19 cellular contexts compared by ENCODE assay signal in the genomic region with DNA sequence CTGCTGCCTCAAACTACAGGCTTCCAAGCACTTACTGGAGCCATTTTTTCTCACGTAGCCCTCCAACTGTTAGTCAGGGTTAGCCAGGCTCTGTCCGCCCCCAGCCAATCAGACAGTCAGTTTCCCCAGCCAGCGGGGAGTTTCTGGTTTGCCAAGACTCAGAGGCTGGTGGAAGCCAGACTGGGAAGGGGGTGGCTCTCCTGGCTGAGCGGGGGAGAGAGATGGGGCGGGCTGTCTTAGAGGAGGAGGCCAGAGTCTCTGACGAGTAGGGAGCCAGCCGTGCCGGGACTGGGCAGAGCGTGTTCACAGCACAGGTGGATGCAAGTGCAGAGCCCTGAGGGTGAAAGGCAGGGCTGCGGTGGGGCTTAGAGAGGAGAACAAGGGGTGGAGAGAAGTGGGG. TPM values are rescaled to one million over a fixed set of nuclear protein-coding genes. Genes with fewer than 3 reads are reported as not detected.
DNase-seq lines count a peak whose midpoint lies in the region; ATAC-seq and TF ChIP-seq lines count a peak whose summit lies in the region.
"Had no signal": no experiment of that assay in that cellular context is flagged by ENCODE, and none has a peak within 500 bp of the region (broad histone marks: within the 10 kb centered on the region; RNA-seq: fewer than 3 reads in every experiment).

No MANE protein-coding gene starts in this region.

- POLR2A ChIA-PET in PC-3 (lab: Charles Lee; ENCODE audit: unreplicated experiment), result no interaction called here

- H3K4me1 ChIP-seq in PC-3 (ENCODE audit: insufficient read depth, low read length) (no peaks in the 10 kb centered on the region), endodermal cell (ENCODE audit: control insufficient read depth, insufficient read depth, low read length) (no peaks in the 10 kb centered on the region)

- H3K9me3 Mint-ChIP-seq in endodermal cell (no peaks in the 10 kb centered on the region), nephron (no peaks in the 10 kb centered on the region)
- no peaks in the 10 kb centered on the region for H3K9me3 Mint-ChIP-seq in activated naive CD4-positive, alpha-beta T cell treated with anti-CD3 and anti-CD28 coated beads, Interleukin-2, amount 10 ng/mL, durations not matched to agents 7 days and 5 days

- peaks cover 21% of the 10 kb centered on the region for H3K27me3 Mint-ChIP-seq in endodermal cell (ENCODE audit: insufficient read depth)
- peaks cover 4% of the 10 kb centered on the region for H3K27me3 Mint-ChIP-seq in nephron (ENCODE audit: low read depth)
- H3K27me3 Mint-ChIP-seq in activated naive CD4-positive, alpha-beta T cell treated with anti-CD3 and anti-CD28 coated beads, Interleukin-2, amount 10 ng/mL, durations not matched to agents 7 days and 5 days, result peaks cover 56% of the 10 kb centered on the region

- H3K4me3 ChIP-seq in PC-3 (ENCODE audit: low read length), result no peak overlapping the region
- no peak overlapping the region for H3K4me3 ChIP-seq in endodermal cell (ENCODE audit: low read length)

- H3K4me1 Mint-ChIP-seq in endodermal cell (no peaks in the 10 kb centered on the region), nephron (peaks cover 22% of the 10 kb centered on the region)
- peaks cover 6% of the 10 kb centered on the region for H3K4me1 Mint-ChIP-seq in activated naive CD4-positive, alpha-beta T cell treated with anti-CD3 and anti-CD28 coated beads, Interleukin-2, amount 10 ng/mL, durations not matched to agents 7 days and 5 days

- H3K9me2 ChIP-seq in PC-3 (replicated peaks; ENCODE audit: low read length), result no peaks in the 10 kb centered on the region

- H3K27ac ChIP-seq in PC-3 (ENCODE audit: low read length), result no peak overlapping the region
- H3K27ac ChIP-seq in endodermal cell (ENCODE audit: low read depth, low read length), result no peak overlapping the region
- H3K27ac ChIP-seq: neutrophil had no signal

- H3K36me3 ChIP-seq in PC-3 (ENCODE audit: low read depth, low read length) (no peaks in the 10 kb centered on the region), endodermal cell (ENCODE audit: control insufficient read depth, insufficient read depth, low read length) (no peaks in the 10 kb centered on the region)
- H3K36me3 ChIP-seq: neutrophil had no signal

- no peaks in the 10 kb centered on the region for H3K9me3 ChIP-seq in PC-3 (ENCODE audit: low read length)
- no peaks in the 10 kb centered on the region for H3K9me3 ChIP-seq in endodermal cell (ENCODE audit: control insufficient read depth, low read length)
- H3K9me3 ChIP-seq: neutrophil had no signal

- intact Hi-C loops in PC-3 (cut with micrococcal nuclease), result no loop called here

- H3K9ac ChIP-seq in PC-3 (ENCODE audit: low read length), result no peak overlapping the region
- H3K9ac ChIP-seq in endodermal cell (ENCODE audit: extremely low read depth, low read length, poor library complexity, severe bottlenecking), result no peak overlapping the region

- no peaks in the 10 kb centered on the region for H3K36me3 Mint-ChIP-seq in endodermal cell (ENCODE audit: low read depth)
- H3K36me3 Mint-ChIP-seq in nephron (ENCODE audit: low read depth), result no peaks in the 10 kb centered on the region
- no peaks in the 10 kb centered on the region for H3K36me3 Mint-ChIP-seq in activated naive CD4-positive, alpha-beta T cell treated with anti-CD3 and anti-CD28 coated beads, Interleukin-2, amount 10 ng/mL, durations not matched to agents 7 days and 5 days
- H3K36me3 Mint-ChIP-seq: activated naive CD8-positive, alpha-beta T cell treated with anti-CD3 and anti-CD28 coated beads for 36 hours had no signal

- DNase-seq in D341Med (ENCODE audit: low spot score) (peak; percentile 32), PC-3 (no peak), endodermal cell (peak; percentile 59), SW480 (ENCODE audit: low spot score) (no peak), HT-29 (ENCODE audit: low spot score) (no peak)
- no peak for DNase-seq in activated naive CD4-positive, alpha-beta T cell treated with anti-CD3 and anti-CD28 coated beads, Interleukin-2, amount 10 ng/mL, durations not matched to agents 7 days and 5 days
- DNase-seq: activated CD4-positive, alpha-beta T cell treated with anti-CD3 and anti-CD28 coated beads, Interleukin-2, amount 50 U/mL, for 1 hour; activated naive CD8-positive, alpha-beta T cell treated with anti-CD3 and anti-CD28 coated beads for 36 hours; activated T-cell treated with anti-CD3 and anti-CD28 coated beads, Interleukin-2, amount 50 U/mL, for 4 hours; COR-L47; NCI-H2029 treated with DMSO at 0.1 percent for 48 hours; NCI-H69; OCI-M1; stimulated activated CD4-positive, alpha-beta T cell treated with anti-CD3 and anti-CD28 coated beads, Interleukin-2, amount 100 ng/mL, for 48 hours; substantia nigra had no signal

- no peaks in the 10 kb centered on the region for H4K20me1 ChIP-seq in PC-3 (ENCODE audit: low read length)

- peak; percentile 14 for ATAC-seq in PC-3
- ATAC-seq in GM18873 (IDR thresholded peaks at IDR 0.05; ENCODE audit: low FRiP score, unreplicated experiment), result no peak
- ATAC-seq: activated T-cell treated with anti-CD3 and anti-CD28 coated beads, Interleukin-2, amount 50 U/mL, for 4 hours had no signal

- H3K27ac Mint-ChIP-seq in endodermal cell (no peak overlapping the region), nephron (peak overlapping the region in 2 of 3 experiments; percentile 35 to 82)
- H3K27ac Mint-ChIP-seq in activated naive CD4-positive, alpha-beta T cell treated with anti-CD3 and anti-CD28 coated beads, Interleukin-2, amount 10 ng/mL, durations not matched to agents 7 days and 5 days, result no peak overlapping the region
- H3K27ac Mint-ChIP-seq: activated naive CD8-positive, alpha-beta T cell treated with anti-CD3 and anti-CD28 coated beads for 36 hours had no signal

- H3K27me3 ChIP-seq in PC-3 (ENCODE audit: low read length), result no peaks in the 10 kb centered on the region
- H3K27me3 ChIP-seq in endodermal cell (ENCODE audit: control insufficient read depth, insufficient read depth, low read length, poor library complexity, severe bottlenecking), result peaks cover 17% of the 10 kb centered on the region

- 79 to 87% methylated on average over 7 to 10 of the region's 10 CpGs for WGBS in endodermal cell (ENCODE audit: insufficient coverage in 1 of 2, insufficient read length in 1 of 2), 2 experiments

- no peaks in the 10 kb centered on the region for H3F3A ChIP-seq in PC-3 (ENCODE audit: low read length, unreplicated experiment)

- H3K4me3 Mint-ChIP-seq in endodermal cell (no peak overlapping the region), nephron (no peak overlapping the region)
- no peak overlapping the region for H3K4me3 Mint-ChIP-seq in activated naive CD4-positive, alpha-beta T cell treated with anti-CD3 and anti-CD28 coated beads, Interleukin-2, amount 10 ng/mL, durations not matched to agents 7 days and 5 days
- H3K4me3 Mint-ChIP-seq: activated naive CD8-positive, alpha-beta T cell treated with anti-CD3 and anti-CD28 coated beads for 36 hours; activated T-cell treated with anti-CD3 and anti-CD28 coated beads, Interleukin-2, amount 50 U/mL, for 4 hours had no signal

- CTCF ChIA-PET in PC-3 (lab: Charles Lee), result no interaction called here
- CTCF ChIA-PET in activated naive CD4-positive, alpha-beta T cell treated with anti-CD3 and anti-CD28 coated beads, Interleukin-2, amount 10 ng/mL, durations not matched to agents 7 days and 5 days (lab: Charles Lee), result no interaction called here

- no TSS peak for BruUV-seq in PC-3 (replicated peaks; lab: Mats Ljungman, UMichigan)

- no peak for TF ChIP-seq CTCF in PC-3 (conservative IDR thresholded peaks at IDR 0.05; ENCODE audit: low read depth, low read length)
- TF ChIP-seq CTCF in endodermal cell (conservative IDR thresholded peaks at IDR 0.05), result no peak
- TF ChIP-seq CTCF in nephron (IDR thresholded peaks at IDR 0.05; ENCODE audit: unreplicated experiment in 3 of 3), result no peak

- H3K4me2 ChIP-seq in PC-3 (ENCODE audit: low read length), result no peak overlapping the region

- H3K79me2 ChIP-seq in PC-3 (ENCODE audit: low read length), result no peaks in the 10 kb centered on the region

- H2AFZ ChIP-seq in PC-3 (ENCODE audit: low read length), result no peak overlapping the region

RNA-seq across cellular contexts. Expression of gene PROP1, which starts 15.3 kb away (rescaled TPM):
- not detected in 2 replicates for total RNA-seq in PC-3 (2014; rRNA removed)
- not detected for total RNA-seq in endodermal cell
- not detected for polyA plus RNA-seq in endodermal cell (2013, experiment 1 of 2)
- polyA plus RNA-seq in endodermal cell (2013, experiment 2 of 2), result not detected
- not detected in 2 replicates for total RNA-seq in HT-29 (2014; rRNA removed; shearing (Covaris generic))
- total RNA-seq: activated naive CD8-positive, alpha-beta T cell treated with anti-CD3 and anti-CD28 coated beads for 36 hours; activated T-cell treated with anti-CD3 and anti-CD28 coated beads, Interleukin-2, amount 50 U/mL, for 4 hours; lung microvascular endothelial cell had no signal

Comparison
In these comparisons a context has a peak if more than half of its experiments do, and no peak if none do; other contexts are left out.
1. DNase-seq: peak in D341Med (single experiment) and endodermal cell (single experiment); none in PC-3 (single experiment), SW480 (single experiment), activated naive CD4-positive, alpha-beta T cell treated with anti-CD3 and anti-CD28 coated beads, Interleukin-2, amount 10 ng/mL, durations not matched to agents 7 days and 5 days (single experiment) and HT-29 (single experiment).
2. H3K27ac Mint-ChIP-seq: peak in nephron (2 of 3); none in endodermal cell (single experiment) and activated naive CD4-positive, alpha-beta T cell treated with anti-CD3 and anti-CD28 coated beads, Interleukin-2, amount 10 ng/mL, durations not matched to agents 7 days and 5 days (single experiment).